Comparison of ENCODE assay signal across 1 cellular context in the genomic region with DNA sequence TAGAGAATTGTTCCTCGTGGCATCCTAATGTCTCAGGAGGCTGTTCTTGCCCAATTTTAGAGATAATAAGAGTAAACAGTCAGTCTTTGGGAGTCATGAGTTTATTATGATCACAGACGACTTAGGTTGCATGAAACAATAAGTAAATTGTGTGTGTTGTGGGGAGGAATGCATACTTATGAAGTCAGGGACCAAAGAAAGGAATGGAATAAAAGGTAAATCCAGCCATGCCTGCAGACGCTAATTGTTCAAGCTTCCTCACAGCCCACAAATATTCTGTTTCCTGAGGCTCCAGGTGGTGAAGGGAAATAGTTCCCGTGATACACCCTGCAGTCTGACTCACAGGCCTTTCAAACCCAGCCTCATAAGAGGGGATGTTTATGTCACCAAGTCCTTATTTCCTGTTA.
TF ChIP-seq lines count a peak whose summit lies in the region.

No MANE protein-coding gene starts in this region.

TF ChIP-seq in HCT116, 20 proteins besides CTCF, POLR2A, EP300 and RAD21 (continued from another document):
- TF ChIP-seq, protein P1, sequence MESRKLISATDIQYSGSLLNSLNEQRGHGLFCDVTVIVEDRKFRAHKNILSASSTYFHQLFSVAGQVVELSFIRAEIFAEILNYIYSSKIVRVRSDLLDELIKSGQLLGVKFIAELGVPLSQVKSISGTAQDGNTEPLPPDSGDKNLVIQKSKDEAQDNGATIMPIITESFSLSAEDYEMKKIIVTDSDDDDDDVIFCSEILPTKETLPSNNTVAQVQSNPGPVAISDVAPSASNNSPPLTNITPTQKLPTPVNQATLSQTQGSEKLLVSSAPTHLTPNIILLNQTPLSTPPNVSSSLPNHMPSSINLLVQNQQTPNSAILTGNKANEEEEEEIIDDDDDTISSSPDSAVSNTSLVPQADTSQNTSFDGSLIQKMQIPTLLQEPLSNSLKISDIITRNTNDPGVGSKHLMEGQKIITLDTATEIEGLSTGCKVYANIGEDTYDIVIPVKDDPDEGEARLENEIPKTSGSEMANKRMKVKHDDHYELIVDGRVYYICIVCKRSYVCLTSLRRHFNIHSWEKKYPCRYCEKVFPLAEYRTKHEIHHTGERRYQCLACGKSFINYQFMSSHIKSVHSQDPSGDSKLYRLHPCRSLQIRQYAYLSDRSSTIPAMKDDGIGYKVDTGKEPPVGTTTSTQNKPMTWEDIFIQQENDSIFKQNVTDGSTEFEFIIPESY (IDR thresholded peaks at IDR 0.05; ENCODE audit: extremely low read depth, insufficient replicate concordance, low read length) = no peak
- TF ChIP-seq ELF1 (IDR thresholded peaks at IDR 0.05; ENCODE audit: borderline replicate concordance, low read depth) = no peak; the same call in 1 of the 2 replicates
- TF ChIP-seq ZFX (IDR thresholded peaks at IDR 0.05) = no peak
- peak; percentile 54; the same call in 1 of the 2 replicates for TF ChIP-seq CBX3 (IDR thresholded peaks at IDR 0.05; ENCODE audit: low read depth)
TF ChIP-seq in HCT116: peak in this region for 6.
